25 cellular contexts compared by ENCODE assay signal in the genomic region with DNA sequence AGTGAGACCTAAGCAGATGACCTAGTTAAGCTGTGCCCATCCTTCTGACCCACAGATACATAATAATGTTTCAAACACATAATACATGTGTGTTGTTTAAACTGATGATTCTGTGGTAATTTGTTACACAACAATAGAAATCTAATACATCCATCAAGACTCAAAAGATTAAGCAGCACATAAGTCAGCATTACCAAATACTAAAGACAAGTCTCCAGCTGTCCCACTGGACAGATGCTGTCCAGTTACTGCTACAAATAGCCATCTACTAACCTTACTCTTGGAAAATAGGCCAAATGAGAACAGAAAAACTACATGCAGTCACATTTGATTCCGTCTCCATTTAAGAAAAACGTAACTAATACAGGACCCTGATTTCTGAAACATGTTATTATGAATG. TPM values are rescaled to one million over a fixed set of nuclear protein-coding genes. Genes with fewer than 3 reads are reported as not detected.
DNase-seq lines count a peak whose midpoint lies in the region; ATAC-seq and FAIRE-seq lines count a peak whose summit lies in the region.
"Had no signal": no experiment of that assay in that cellular context is flagged by ENCODE, and none has a peak within 500 bp of the region (broad histone marks: within the 10 kb centered on the region; RNA-seq: fewer than 3 reads in every experiment).

No MANE protein-coding gene starts in this region.

- DNase-seq in activated naive CD8-positive, alpha-beta T cell treated with anti-CD3 and anti-CD28 coated beads, Interleukin-2, amount 50 U/mL, for 24 hours, result no peak
- DNase-seq in T-helper 17 cell (no peak), memory B cell (ENCODE audit: low spot score in 2 of 2) (no peak), NCI-H524 treated with DMSO at 0.1 percent for 48 hours (lab: John Stamatoyannopoulos, UW) (no peak), RCC 7860 (ENCODE audit: low spot score) (no peak)
- no peak for DNase-seq in stimulated activated effector memory CD8-positive, alpha-beta T cell treated with anti-CD3 and anti-CD28 coated beads, Interleukin-12 subunit alpha, Interleukin-12 subunit beta, amount 100 ng/mL, for 72 hours (ENCODE audit: low spot score in 2 of 2)
- DNase-seq: COR-L47; DMS 273 treated with DMSO at 0.1 percent for 48 hours; H7; HFFc6; Karpas-422; MM.1S; NCI-H1092 treated with DMSO at 0.1 percent for 48 hours; NCI-H2081 treated with DMSO at 0.1 percent for 48 hours; NCI-H446 treated with DMSO at 0.1 percent for 48 hours; NCI-H748 treated with DMSO at 0.1 percent for 48 hours; NK-92 treated with Interleukin-12 subunit alpha and Interleukin-12 subunit beta, amount 100 ng/mL, for 24 hours; SHP77 had no signal

- H3K27me3 Mint-ChIP-seq in activated naive CD8-positive, alpha-beta T cell, result no peaks in the 10 kb centered on the region
- H3K27me3 Mint-ChIP-seq in activated naive CD8-positive, alpha-beta T cell treated with anti-CD3 and anti-CD28 coated beads, Interleukin-2, amount 50 U/mL, for 24 hours, result no peaks in the 10 kb centered on the region
- no peaks in the 10 kb centered on the region for H3K27me3 Mint-ChIP-seq in T-helper 17 cell
- H3K27me3 Mint-ChIP-seq in memory B cell, result no peaks in the 10 kb centered on the region
- H3K27me3 Mint-ChIP-seq: IgD-negative memory B cell had no signal

- no peaks in the 10 kb centered on the region for H3K9me3 ChIP-seq in T-helper 17 cell (ENCODE audit: control insufficient read depth, low read length, poor library complexity, severe bottlenecking)
- H3K9me3 ChIP-seq: BLaER1 had no signal

- no peaks in the 10 kb centered on the region for H3K9me3 Mint-ChIP-seq in activated naive CD8-positive, alpha-beta T cell (ENCODE audit: low read depth)
- no peaks in the 10 kb centered on the region for H3K9me3 Mint-ChIP-seq in activated naive CD8-positive, alpha-beta T cell treated with anti-CD3 and anti-CD28 coated beads, Interleukin-2, amount 50 U/mL, for 24 hours
- H3K9me3 Mint-ChIP-seq in memory B cell, result no peaks in the 10 kb centered on the region
- H3K9me3 Mint-ChIP-seq in stimulated activated effector memory CD8-positive, alpha-beta T cell treated with anti-CD3 and anti-CD28 coated beads, Interleukin-12 subunit alpha, Interleukin-12 subunit beta, amount 100 ng/mL, for 72 hours, result no peaks in the 10 kb centered on the region
- H3K9me3 Mint-ChIP-seq: HFFc6, IgD-negative memory B cell had no signal

- FAIRE-seq in RCC 7860 (lab: Jason Lieb, UNC), result no peak
- FAIRE-seq: G401.6 had no signal

- peak overlapping the region; percentile 41 for H3K27ac Mint-ChIP-seq in activated naive CD8-positive, alpha-beta T cell
- no peak overlapping the region for H3K27ac Mint-ChIP-seq in activated naive CD8-positive, alpha-beta T cell treated with anti-CD3 and anti-CD28 coated beads, Interleukin-2, amount 50 U/mL, for 24 hours
- H3K27ac Mint-ChIP-seq in T-helper 17 cell, result peak overlapping the region; percentile 99
- peak overlapping the region; percentile 82 for H3K27ac Mint-ChIP-seq in memory B cell
- H3K27ac Mint-ChIP-seq in stimulated activated effector memory CD8-positive, alpha-beta T cell treated with anti-CD3 and anti-CD28 coated beads, Interleukin-12 subunit alpha, Interleukin-12 subunit beta, amount 100 ng/mL, for 72 hours, result peak overlapping the region; percentile 66
- H3K27ac Mint-ChIP-seq: HFFc6 had no signal

- H3K4me1 Mint-ChIP-seq in activated naive CD8-positive, alpha-beta T cell (ENCODE audit: low read depth), result peaks cover 78% of the 10 kb centered on the region
- H3K4me1 Mint-ChIP-seq in activated naive CD8-positive, alpha-beta T cell treated with anti-CD3 and anti-CD28 coated beads, Interleukin-2, amount 50 U/mL, for 24 hours, result peaks cover 41% of the 10 kb centered on the region
- H3K4me1 Mint-ChIP-seq in T-helper 17 cell, result peaks cover 52% of the 10 kb centered on the region
- H3K4me1 Mint-ChIP-seq in memory B cell, result peaks cover 14% of the 10 kb centered on the region
- peaks cover 63% of the 10 kb centered on the region for H3K4me1 Mint-ChIP-seq in stimulated activated effector memory CD8-positive, alpha-beta T cell treated with anti-CD3 and anti-CD28 coated beads, Interleukin-12 subunit alpha, Interleukin-12 subunit beta, amount 100 ng/mL, for 72 hours

- ATAC-seq in activated naive CD8-positive, alpha-beta T cell treated with anti-CD3 and anti-CD28 coated beads, Interleukin-2, amount 50 U/mL, for 24 hours, result no peak
- ATAC-seq in T-helper 17 cell (no peak), memory B cell (ENCODE audit: low read depth) (no peak), GM21381 (IDR thresholded peaks at IDR 0.05; ENCODE audit: unreplicated experiment) (no peak)
- ATAC-seq in stimulated activated effector memory CD8-positive, alpha-beta T cell treated with anti-CD3 and anti-CD28 coated beads, Interleukin-12 subunit alpha, Interleukin-12 subunit beta, amount 100 ng/mL, for 72 hours, result no peak

- H3K4me3 Mint-ChIP-seq in activated naive CD8-positive, alpha-beta T cell, result no peak overlapping the region
- no peak overlapping the region for H3K4me3 Mint-ChIP-seq in activated naive CD8-positive, alpha-beta T cell treated with anti-CD3 and anti-CD28 coated beads, Interleukin-2, amount 50 U/mL, for 24 hours
- H3K4me3 Mint-ChIP-seq in T-helper 17 cell (no peak overlapping the region), memory B cell (no peak overlapping the region)
- no peak overlapping the region for H3K4me3 Mint-ChIP-seq in stimulated activated effector memory CD8-positive, alpha-beta T cell treated with anti-CD3 and anti-CD28 coated beads, Interleukin-12 subunit alpha, Interleukin-12 subunit beta, amount 100 ng/mL, for 72 hours
- H3K4me3 Mint-ChIP-seq: HFFc6, IgD-negative memory B cell had no signal

- H3K36me3 Mint-ChIP-seq in activated naive CD8-positive, alpha-beta T cell, result peaks cover 19% of the 10 kb centered on the region
- H3K36me3 Mint-ChIP-seq in activated naive CD8-positive, alpha-beta T cell treated with anti-CD3 and anti-CD28 coated beads, Interleukin-2, amount 50 U/mL, for 24 hours (ENCODE audit: low read depth), result peaks cover 56% of the 10 kb centered on the region
- peaks cover 21% of the 10 kb centered on the region for H3K36me3 Mint-ChIP-seq in T-helper 17 cell (ENCODE audit: low read depth)
- H3K36me3 Mint-ChIP-seq in memory B cell, result peaks cover 33% of the 10 kb centered on the region
- H3K36me3 Mint-ChIP-seq in stimulated activated effector memory CD8-positive, alpha-beta T cell treated with anti-CD3 and anti-CD28 coated beads, Interleukin-12 subunit alpha, Interleukin-12 subunit beta, amount 100 ng/mL, for 72 hours, result peaks cover 88% of the 10 kb centered on the region

RNA-seq across cellular contexts. Expression of gene TRMO, which starts 10.8 kb away (rescaled TPM):
- total RNA-seq in T-helper 17 cell, result 10 to 100 TPM; 41.2 to 46.3 TPM

RNA-seq across cellular contexts. Expression of gene HEMGN, which starts 26.4 kb away (rescaled TPM):
- total RNA-seq in T-helper 17 cell, result 1 to 10 TPM; 1.3 to 9.0 TPM
- total RNA-seq: A673, H7, HFFc6 had no signal

RNA-seq across cellular contexts. Expression of gene FOXE1, which starts 58.5 kb away (rescaled TPM):
- under 1 TPM in 1 of 2 donors, not detected in 1; 0.08 TPM for total RNA-seq in T-helper 17 cell
- total RNA-seq: A673, OCI-LY7 had no signal
